Comparison of ENCODE assay signal across 17 cellular contexts in the genomic region with DNA sequence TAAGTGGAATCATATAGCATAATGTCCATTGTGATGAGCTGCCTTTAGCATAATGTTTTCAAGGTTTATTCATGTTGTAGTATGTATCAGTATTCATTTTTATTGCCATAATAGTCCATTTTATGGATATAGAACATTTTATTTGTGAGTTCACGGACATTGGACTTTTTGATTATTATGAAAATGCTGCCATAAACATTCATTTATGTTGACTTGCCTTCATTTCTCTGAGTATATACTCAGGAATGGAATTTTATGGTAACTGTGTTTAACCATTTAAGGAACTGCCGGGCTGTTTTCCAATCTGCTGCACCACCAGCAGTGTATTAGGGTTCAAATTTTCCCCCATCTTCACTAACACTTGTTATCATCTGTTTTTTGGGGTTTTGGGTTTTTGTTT.
"Had no signal": no experiment of that assay in that cellular context is flagged by ENCODE, and none has a peak within 500 bp of the region (broad histone marks: within the 10 kb centered on the region; RNA-seq: fewer than 3 reads in every experiment).

No MANE protein-coding gene starts in this region.

- H3K9me3 ChIP-seq: prostate gland, right atrium auricular region, sigmoid colon, suprapubic skin had no signal

- H3K36me3 ChIP-seq: prostate gland, right atrium auricular region, sigmoid colon had no signal

- H3K27ac Mint-ChIP-seq: stimulated activated naive CD8-positive, alpha-beta T cell treated with anti-CD3 and anti-CD28 coated beads, Interleukin-15, amount 100 ng/mL, for 72 hours; type B pancreatic cell had no signal

- H3K27me3 ChIP-seq: dorsolateral prefrontal cortex, right atrium auricular region, sigmoid colon, suprapubic skin had no signal

- H3K4me3 ChIP-seq: dorsolateral prefrontal cortex, lung, prostate gland, right atrium auricular region, sigmoid colon, suprapubic skin had no signal

- H3K9me3 Mint-ChIP-seq: naive thymus-derived CD8-positive, alpha-beta T cell; stimulated activated naive CD8-positive, alpha-beta T cell treated with anti-CD3 and anti-CD28 coated beads, Interleukin-15, amount 100 ng/mL, for 72 hours; type B pancreatic cell had no signal

- H3K4me1 ChIP-seq: prostate gland had no signal

- H3K4me3 Mint-ChIP-seq: neural crest cell; stimulated activated naive CD8-positive, alpha-beta T cell treated with anti-CD3 and anti-CD28 coated beads, Interleukin-15, amount 100 ng/mL, for 72 hours; type B pancreatic cell had no signal

- DNase-seq: dorsolateral prefrontal cortex; effector CD4-positive, alpha-beta T cell; hypothalamus; mesendoderm; midbrain; naive thymus-derived CD8-positive, alpha-beta T cell; sigmoid colon; stimulated activated CD4-positive, alpha-beta T cell treated with anti-CD3 and anti-CD28 coated beads, Interleukin-2, amount 100 ng/mL, for 48 hours; stimulated activated naive CD4-positive, alpha-beta T cell; stimulated activated naive CD8-positive, alpha-beta T cell treated with anti-CD3 and anti-CD28 coated beads, Interleukin-15, amount 100 ng/mL, for 72 hours had no signal

- ATAC-seq: left lobe of liver; stimulated activated naive CD8-positive, alpha-beta T cell treated with anti-CD3 and anti-CD28 coated beads, Interleukin-15, amount 100 ng/mL, for 72 hours had no signal

- H3K27me3 Mint-ChIP-seq: naive thymus-derived CD8-positive, alpha-beta T cell; stimulated activated naive CD8-positive, alpha-beta T cell treated with anti-CD3 and anti-CD28 coated beads, Interleukin-15, amount 100 ng/mL, for 72 hours; type B pancreatic cell had no signal

- H3K27ac ChIP-seq: dorsolateral prefrontal cortex, prostate gland, right atrium auricular region, sigmoid colon, suprapubic skin had no signal
